ENCODE assay signal across 25 cellular contexts in the genomic region with DNA sequence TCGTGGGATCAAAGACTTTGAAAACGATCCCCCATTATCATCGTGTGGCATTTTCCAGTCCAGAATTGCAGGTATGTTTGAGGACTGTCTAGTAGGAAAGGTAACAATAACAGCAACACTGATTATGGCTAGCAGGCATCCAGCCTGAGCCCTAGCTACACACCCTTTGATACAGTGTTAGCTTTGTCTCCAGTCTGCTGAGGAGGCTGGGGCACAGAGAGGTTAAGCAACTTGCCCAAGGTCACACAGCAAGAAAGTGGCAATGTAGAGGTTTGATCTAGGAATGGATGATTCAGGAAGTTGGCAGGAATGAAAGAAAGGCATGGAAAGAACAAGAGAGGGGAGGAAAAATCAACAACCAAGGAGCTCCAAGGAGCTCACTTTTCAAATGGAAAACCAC. TPM values are rescaled to one million over a fixed set of nuclear protein-coding genes. Genes with fewer than 3 reads are reported as not detected.
"Had no signal": no experiment of that assay in that cellular context is flagged by ENCODE, and none has a peak within 500 bp of the region (broad histone marks: within the 10 kb centered on the region; RNA-seq: fewer than 3 reads in every experiment).

No MANE protein-coding gene starts in this region.

- H3K4me3 Mint-ChIP-seq: activated B cell treated with CpG ODN at 0.5 μM for 24 hours; activated CD4-positive, alpha-beta T cell treated with anti-CD3 and anti-CD28 coated beads, Interleukin-2, amount 10 ng/mL, durations not matched to agents 7 days and 5 days; brain; natural killer cell treated with Interleukin-12 subunit alpha and Interleukin-12 subunit beta and Interleukin-15 and Interleukin-18, amount 100 ng/mL, for 72 hours; stimulated activated memory B cell treated with anti-CD40 and anti-IgM and Interleukin-4, amounts not matched to agents 10 μg/mL and 1 μg/mL and 100 μg/mL, for 72 hours had no signal

- H3K36me3 Mint-ChIP-seq: brain; stimulated activated memory B cell treated with anti-CD40 and anti-IgM and Interleukin-4, amounts not matched to agents 10 μg/mL and 1 μg/mL and 100 μg/mL, for 72 hours had no signal

- FAIRE-seq: islet of Langerhans had no signal

- ATAC-seq: foreskin keratinocyte; natural killer cell treated with Interleukin-12 subunit alpha and Interleukin-12 subunit beta and Interleukin-15 and Interleukin-18, amount 100 ng/mL, for 72 hours; sciatic nerve; stimulated activated memory B cell treated with anti-CD40 and anti-IgM and Interleukin-4, amounts not matched to agents 10 μg/mL and 1 μg/mL and 100 μg/mL, for 72 hours had no signal

- H3K27me3 Mint-ChIP-seq: activated CD4-positive, alpha-beta T cell treated with anti-CD3 and anti-CD28 coated beads, Interleukin-2, amount 10 ng/mL, durations not matched to agents 7 days and 5 days had no signal

- DNase-seq: activated B cell treated with CpG ODN at 0.5 μM for 24 hours; activated CD4-positive, alpha-beta T cell treated with anti-CD3 and anti-CD28 coated beads, Interleukin-2, amount 10 ng/mL, durations not matched to agents 7 days and 5 days; activated gamma-delta T cell; anterior cingulate cortex; caudate nucleus; colonic mucosa; foreskin keratinocyte; left cardiac atrium; pancreas; stimulated activated CD4-positive, alpha-beta T cell treated with anti-CD3 and anti-CD28 coated beads, Interleukin-4, amount 100 ng/mL, for 1 hour; SW 1271; T-helper 9 cell; testis; upper lobe of left lung had no signal

- H3K4me1 Mint-ChIP-seq: brain had no signal

- H3K27ac Mint-ChIP-seq: activated CD4-positive, alpha-beta T cell treated with anti-CD3 and anti-CD28 coated beads, Interleukin-2, amount 10 ng/mL, durations not matched to agents 7 days and 5 days; brain; stimulated activated memory B cell treated with anti-CD40 and anti-IgM and Interleukin-4, amounts not matched to agents 10 μg/mL and 1 μg/mL and 100 μg/mL, for 72 hours had no signal

RNA-seq across cellular contexts. Expression of a gene that starts 31.2 kb away (rescaled TPM):
- total RNA-seq: activated B cell treated with CpG ODN at 0.5 μM for 24 hours, epithelial cell of proximal tubule, fibroblast of lung, foreskin keratinocyte, hepatocyte, pulmonary artery endothelial cell, smooth muscle cell had no signal
- polyA plus RNA-seq: fibroblast of lung, foreskin keratinocyte, hepatocyte, smooth muscle cell had no signal

RNA-seq across cellular contexts. Expression of a gene that starts 39.0 kb away (rescaled TPM):
- total RNA-seq: activated B cell treated with CpG ODN at 0.5 μM for 24 hours, fibroblast of lung, foreskin keratinocyte, mesenteric fat pad, pulmonary artery endothelial cell, sciatic nerve, smooth muscle cell had no signal
- polyA plus RNA-seq: fibroblast of lung, foreskin keratinocyte, smooth muscle cell had no signal
